1 cellular context compared by ENCODE assay signal in genomic region chr19:10517361-10517759, GRCh38.
TF ChIP-seq lines count a peak whose summit lies in the region.

Gene S1PR5 (minus strand): TSS chr19:10517447. CDS start chr19:10515011, 2,436 bp downstream.

TF ChIP-seq in SK-N-SH treated with all-trans-retinoic acid at 6 μM for 48 hours, 23 proteins besides CTCF, POLR2A, EP300 and RAD21 (continued from another document):
- TF ChIP-seq PATZ1 (CRISPR knock-in tag; IDR thresholded peaks at IDR 0.05; ENCODE audit: borderline replicate concordance) (no peak), ZNF565 (CRISPR knock-in tag; conservative IDR thresholded peaks at IDR 0.05; ENCODE audit: low read depth) (no peak), CSDC2 (CRISPR knock-in tag; IDR thresholded peaks at IDR 0.05) (no peak)
TF ChIP-seq in SK-N-SH treated with all-trans-retinoic acid at 6 μM for 48 hours: peak in this region for 0.
